Comparison of ENCODE assay signal across 9 cellular contexts in genomic region chr1:151882918-151883317, GRCh38. TPM values are rescaled to one million over a fixed set of nuclear protein-coding genes. Genes with fewer than 3 reads are reported as not detected.
"Had no signal": no experiment of that assay in that cellular context is flagged by ENCODE, and none has a peak within 500 bp of the region (broad histone marks: within the 10 kb centered on the region; RNA-seq: fewer than 3 reads in every experiment).

No MANE protein-coding gene starts in this region.

RNA-seq across cellular contexts. Expression of gene THEM5, which starts 29.4 kb away (rescaled TPM):
- total RNA-seq: LHCN-M2, MCF 10A, NCI-H460, OCI-LY7, PC-9, Right ventricle myocardium inferior, RPMI7951, SK-MEL-5 had no signal

RNA-seq across cellular contexts. Expression of gene C2CD4D, which starts 43.3 kb away (rescaled TPM):
- total RNA-seq: LHCN-M2, MCF 10A, NCI-H460, OCI-LY7, Right ventricle myocardium inferior, RPMI7951, SJCRH30 had no signal

RNA-seq across cellular contexts. Expression of gene RORC, which starts 51.3 kb away (rescaled TPM):
- total RNA-seq: LHCN-M2, OCI-LY7, RPMI7951, SJCRH30 had no signal
